ENCODE assay signal across 1 cellular context in the genomic region with DNA sequence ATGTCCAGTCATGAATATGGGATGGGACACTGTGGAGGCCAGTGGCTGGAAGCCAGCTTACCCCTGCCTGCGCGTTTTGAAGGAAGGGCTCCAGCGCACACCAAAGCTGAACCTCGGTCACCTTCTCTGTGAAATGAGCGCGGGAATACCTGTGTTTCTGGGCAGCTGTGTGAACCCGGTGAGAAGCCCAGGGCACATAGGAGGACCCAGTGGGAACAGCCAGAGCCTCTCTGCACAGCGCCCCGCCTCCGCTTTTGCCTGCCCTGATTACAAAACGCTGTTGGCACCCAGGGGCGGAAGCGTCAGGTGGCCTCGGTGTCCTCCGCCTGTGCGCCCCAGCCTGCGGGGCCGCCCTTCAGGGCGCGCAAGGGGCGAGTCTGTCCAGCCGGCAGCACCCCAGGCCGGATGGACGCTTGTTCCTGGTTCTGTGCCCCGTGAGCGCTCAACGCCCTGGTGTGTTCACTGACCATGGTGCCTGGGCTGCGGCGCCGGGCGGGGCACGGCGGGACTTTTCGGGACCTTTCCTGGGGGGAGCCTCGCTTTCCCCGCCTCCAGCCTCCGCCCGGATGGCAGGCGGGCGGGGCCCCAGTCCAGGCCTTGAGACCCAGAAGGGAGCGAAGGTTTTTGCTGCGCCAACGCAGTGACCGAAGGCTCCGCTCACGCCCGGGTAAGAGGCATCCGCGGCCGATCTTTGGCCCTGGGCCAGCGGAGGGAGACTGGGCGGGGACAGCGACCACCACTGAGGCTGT.
TF ChIP-seq lines count a peak whose summit lies in the region.

A gene (plus strand): TSS at position 588 of the 749 bp plus-strand sequence. CDS start 23,895 bp downstream, outside the sequence.

TF ChIP-seq in HepG2, 621 proteins besides CTCF, POLR2A, EP300 and RAD21 (continued from another document and continues in another):
- TF ChIP-seq, protein P1, sequence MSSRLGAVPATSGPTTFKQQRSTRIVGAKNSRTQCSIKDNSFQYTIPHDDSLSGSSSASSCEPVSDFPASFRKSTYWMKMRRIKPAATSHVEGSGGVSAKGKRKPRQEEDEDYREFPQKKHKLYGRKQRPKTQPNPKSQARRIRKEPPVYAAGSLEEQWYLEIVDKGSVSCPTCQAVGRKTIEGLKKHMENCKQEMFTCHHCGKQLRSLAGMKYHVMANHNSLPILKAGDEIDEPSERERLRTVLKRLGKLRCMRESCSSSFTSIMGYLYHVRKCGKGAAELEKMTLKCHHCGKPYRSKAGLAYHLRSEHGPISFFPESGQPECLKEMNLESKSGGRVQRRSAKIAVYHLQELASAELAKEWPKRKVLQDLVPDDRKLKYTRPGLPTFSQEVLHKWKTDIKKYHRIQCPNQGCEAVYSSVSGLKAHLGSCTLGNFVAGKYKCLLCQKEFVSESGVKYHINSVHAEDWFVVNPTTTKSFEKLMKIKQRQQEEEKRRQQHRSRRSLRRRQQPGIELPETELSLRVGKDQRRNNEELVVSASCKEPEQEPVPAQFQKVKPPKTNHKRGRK (CRISPR knock-in tag; IDR thresholded peaks at IDR 0.05) = no peak
- TF ChIP-seq ZNF10 (CRISPR knock-in tag; IDR thresholded peaks at IDR 0.05; ENCODE audit: borderline replicate concordance, low read depth) (no peak), ZNF263 (CRISPR knock-in tag; IDR thresholded peaks at IDR 0.05) (no peak), HMG20A (CRISPR knock-in tag; IDR thresholded peaks at IDR 0.05; ENCODE audit: borderline replicate concordance) (no peak), DPF2 (CRISPR knock-in tag; IDR thresholded peaks at IDR 0.05; ENCODE audit: borderline replicate concordance, low read depth) (no peak), ZNF207 (IDR thresholded peaks at IDR 0.05; ENCODE audit: borderline replicate concordance) (no peak), BCL6 (CRISPR knock-in tag; IDR thresholded peaks at IDR 0.05) (peak; percentile 69), ZNF468 (CRISPR knock-in tag; IDR thresholded peaks at IDR 0.05) (0 out of 2 replicates have a peak, but pooled peaks have one; percentile 52), TBL1XR1 (IDR thresholded peaks at IDR 0.05; ENCODE audit: borderline replicate concordance, low read length, partially characterized antibody) (no peak), ZNF761 (CRISPR knock-in tag; conservative IDR thresholded peaks at IDR 0.05) (0 out of 2 replicates have a peak, but pooled peaks have one; percentile 22), EEA1 (CRISPR knock-in tag; IDR thresholded peaks at IDR 0.05; ENCODE audit: borderline replicate concordance) (0 out of 2 replicates have a peak, but pooled peaks have one; percentile 22), KLF6 (CRISPR knock-in tag; IDR thresholded peaks at IDR 0.05) (peak; percentile 49; the same call in 1 of the 2 replicates), CEBPB (IDR thresholded peaks at IDR 0.05; ENCODE audit: borderline replicate concordance, low read depth, low read length) (peak; percentile 55; the same call in 1 of the 2 replicates), RARG (CRISPR knock-in tag; IDR thresholded peaks at IDR 0.05; ENCODE audit: low read depth) (no peak), ZNF446 (CRISPR knock-in tag; IDR thresholded peaks at IDR 0.05) (no peak), ZNF816 (CRISPR knock-in tag; IDR thresholded peaks at IDR 0.05; ENCODE audit: borderline replicate concordance) (no peak), HDAC1 (CRISPR knock-in tag; IDR thresholded peaks at IDR 0.05) (peak; percentile 76), ZNF44 (CRISPR knock-in tag; IDR thresholded peaks at IDR 0.05) (no peak; the same call in 1 of the 2 replicates), NFATC3 (CRISPR knock-in tag; IDR thresholded peaks at IDR 0.05) (no peak), MIXL1 (CRISPR knock-in tag; IDR thresholded peaks at IDR 0.05) (no peak), PHF20 (CRISPR knock-in tag; IDR thresholded peaks at IDR 0.05) (no peak)
- TF ChIP-seq, protein P2, sequence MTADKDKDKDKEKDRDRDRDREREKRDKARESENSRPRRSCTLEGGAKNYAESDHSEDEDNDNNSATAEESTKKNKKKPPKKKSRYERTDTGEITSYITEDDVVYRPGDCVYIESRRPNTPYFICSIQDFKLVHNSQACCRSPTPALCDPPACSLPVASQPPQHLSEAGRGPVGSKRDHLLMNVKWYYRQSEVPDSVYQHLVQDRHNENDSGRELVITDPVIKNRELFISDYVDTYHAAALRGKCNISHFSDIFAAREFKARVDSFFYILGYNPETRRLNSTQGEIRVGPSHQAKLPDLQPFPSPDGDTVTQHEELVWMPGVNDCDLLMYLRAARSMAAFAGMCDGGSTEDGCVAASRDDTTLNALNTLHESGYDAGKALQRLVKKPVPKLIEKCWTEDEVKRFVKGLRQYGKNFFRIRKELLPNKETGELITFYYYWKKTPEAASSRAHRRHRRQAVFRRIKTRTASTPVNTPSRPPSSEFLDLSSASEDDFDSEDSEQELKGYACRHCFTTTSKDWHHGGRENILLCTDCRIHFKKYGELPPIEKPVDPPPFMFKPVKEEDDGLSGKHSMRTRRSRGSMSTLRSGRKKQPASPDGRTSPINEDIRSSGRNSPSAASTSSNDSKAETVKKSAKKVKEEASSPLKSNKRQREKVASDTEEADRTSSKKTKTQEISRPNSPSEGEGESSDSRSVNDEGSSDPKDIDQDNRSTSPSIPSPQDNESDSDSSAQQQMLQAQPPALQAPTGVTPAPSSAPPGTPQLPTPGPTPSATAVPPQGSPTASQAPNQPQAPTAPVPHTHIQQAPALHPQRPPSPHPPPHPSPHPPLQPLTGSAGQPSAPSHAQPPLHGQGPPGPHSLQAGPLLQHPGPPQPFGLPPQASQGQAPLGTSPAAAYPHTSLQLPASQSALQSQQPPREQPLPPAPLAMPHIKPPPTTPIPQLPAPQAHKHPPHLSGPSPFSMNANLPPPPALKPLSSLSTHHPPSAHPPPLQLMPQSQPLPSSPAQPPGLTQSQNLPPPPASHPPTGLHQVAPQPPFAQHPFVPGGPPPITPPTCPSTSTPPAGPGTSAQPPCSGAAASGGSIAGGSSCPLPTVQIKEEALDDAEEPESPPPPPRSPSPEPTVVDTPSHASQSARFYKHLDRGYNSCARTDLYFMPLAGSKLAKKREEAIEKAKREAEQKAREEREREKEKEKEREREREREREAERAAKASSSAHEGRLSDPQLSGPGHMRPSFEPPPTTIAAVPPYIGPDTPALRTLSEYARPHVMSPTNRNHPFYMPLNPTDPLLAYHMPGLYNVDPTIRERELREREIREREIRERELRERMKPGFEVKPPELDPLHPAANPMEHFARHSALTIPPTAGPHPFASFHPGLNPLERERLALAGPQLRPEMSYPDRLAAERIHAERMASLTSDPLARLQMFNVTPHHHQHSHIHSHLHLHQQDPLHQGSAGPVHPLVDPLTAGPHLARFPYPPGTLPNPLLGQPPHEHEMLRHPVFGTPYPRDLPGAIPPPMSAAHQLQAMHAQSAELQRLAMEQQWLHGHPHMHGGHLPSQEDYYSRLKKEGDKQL (CRISPR knock-in tag; IDR thresholded peaks at IDR 0.05; ENCODE audit: low read depth) = no peak
- TF ChIP-seq, protein P3, sequence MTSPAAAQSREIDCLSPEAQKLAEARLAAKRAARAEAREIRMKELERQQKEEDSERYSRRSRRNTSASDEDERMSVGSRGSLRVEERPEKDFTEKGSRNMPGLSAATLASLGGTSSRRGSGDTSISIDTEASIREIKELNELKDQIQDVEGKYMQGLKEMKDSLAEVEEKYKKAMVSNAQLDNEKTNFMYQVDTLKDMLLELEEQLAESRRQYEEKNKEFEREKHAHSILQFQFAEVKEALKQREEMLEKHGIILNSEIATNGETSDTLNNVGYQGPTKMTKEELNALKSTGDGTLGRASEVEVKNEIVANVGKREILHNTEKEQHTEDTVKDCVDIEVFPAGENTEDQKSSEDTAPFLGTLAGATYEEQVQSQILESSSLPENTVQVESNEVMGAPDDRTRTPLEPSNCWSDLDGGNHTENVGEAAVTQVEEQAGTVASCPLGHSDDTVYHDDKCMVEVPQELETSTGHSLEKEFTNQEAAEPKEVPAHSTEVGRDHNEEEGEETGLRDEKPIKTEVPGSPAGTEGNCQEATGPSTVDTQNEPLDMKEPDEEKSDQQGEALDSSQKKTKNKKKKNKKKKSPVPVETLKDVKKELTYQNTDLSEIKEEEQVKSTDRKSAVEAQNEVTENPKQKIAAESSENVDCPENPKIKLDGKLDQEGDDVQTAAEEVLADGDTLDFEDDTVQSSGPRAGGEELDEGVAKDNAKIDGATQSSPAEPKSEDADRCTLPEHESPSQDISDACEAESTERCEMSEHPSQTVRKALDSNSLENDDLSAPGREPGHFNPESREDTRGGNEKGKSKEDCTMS (CRISPR knock-in tag; conservative IDR thresholded peaks at IDR 0.05) = no peak
- TF ChIP-seq, protein P4, sequence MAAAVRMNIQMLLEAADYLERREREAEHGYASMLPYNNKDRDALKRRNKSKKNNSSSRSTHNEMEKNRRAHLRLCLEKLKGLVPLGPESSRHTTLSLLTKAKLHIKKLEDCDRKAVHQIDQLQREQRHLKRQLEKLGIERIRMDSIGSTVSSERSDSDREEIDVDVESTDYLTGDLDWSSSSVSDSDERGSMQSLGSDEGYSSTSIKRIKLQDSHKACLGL (CRISPR knock-in tag; IDR thresholded peaks at IDR 0.05) = peak; percentile 89
- TF ChIP-seq, protein P5, sequence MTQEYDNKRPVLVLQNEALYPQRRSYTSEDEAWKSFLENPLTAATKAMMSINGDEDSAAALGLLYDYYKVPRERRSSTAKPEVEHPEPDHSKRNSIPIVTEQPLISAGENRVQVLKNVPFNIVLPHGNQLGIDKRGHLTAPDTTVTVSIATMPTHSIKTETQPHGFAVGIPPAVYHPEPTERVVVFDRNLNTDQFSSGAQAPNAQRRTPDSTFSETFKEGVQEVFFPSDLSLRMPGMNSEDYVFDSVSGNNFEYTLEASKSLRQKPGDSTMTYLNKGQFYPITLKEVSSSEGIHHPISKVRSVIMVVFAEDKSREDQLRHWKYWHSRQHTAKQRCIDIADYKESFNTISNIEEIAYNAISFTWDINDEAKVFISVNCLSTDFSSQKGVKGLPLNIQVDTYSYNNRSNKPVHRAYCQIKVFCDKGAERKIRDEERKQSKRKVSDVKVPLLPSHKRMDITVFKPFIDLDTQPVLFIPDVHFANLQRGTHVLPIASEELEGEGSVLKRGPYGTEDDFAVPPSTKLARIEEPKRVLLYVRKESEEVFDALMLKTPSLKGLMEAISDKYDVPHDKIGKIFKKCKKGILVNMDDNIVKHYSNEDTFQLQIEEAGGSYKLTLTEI (CRISPR knock-in tag; conservative IDR thresholded peaks at IDR 0.05) = no peak
- TF ChIP-seq, protein P6, sequence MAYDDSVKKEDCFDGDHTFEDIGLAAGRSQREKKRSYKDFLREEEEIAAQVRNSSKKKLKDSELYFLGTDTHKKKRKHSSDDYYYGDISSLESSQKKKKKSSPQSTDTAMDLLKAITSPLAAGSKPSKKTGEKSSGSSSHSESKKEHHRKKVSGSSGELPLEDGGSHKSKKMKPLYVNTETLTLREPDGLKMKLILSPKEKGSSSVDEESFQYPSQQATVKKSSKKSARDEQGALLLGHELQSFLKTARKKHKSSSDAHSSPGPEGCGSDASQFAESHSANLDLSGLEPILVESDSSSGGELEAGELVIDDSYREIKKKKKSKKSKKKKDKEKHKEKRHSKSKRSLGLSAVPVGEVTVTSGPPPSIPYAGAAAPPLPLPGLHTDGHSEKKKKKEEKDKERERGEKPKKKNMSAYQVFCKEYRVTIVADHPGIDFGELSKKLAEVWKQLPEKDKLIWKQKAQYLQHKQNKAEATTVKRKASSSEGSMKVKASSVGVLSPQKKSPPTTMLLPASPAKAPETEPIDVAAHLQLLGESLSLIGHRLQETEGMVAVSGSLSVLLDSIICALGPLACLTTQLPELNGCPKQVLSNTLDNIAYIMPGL (CRISPR knock-in tag; IDR thresholded peaks at IDR 0.05; ENCODE audit: borderline replicate concordance in 1 of 2, low read depth in 1 of 2) = peak; percentile 28 to 92; a peak in 2 of 4 replicates
- TF ChIP-seq, protein P7, sequence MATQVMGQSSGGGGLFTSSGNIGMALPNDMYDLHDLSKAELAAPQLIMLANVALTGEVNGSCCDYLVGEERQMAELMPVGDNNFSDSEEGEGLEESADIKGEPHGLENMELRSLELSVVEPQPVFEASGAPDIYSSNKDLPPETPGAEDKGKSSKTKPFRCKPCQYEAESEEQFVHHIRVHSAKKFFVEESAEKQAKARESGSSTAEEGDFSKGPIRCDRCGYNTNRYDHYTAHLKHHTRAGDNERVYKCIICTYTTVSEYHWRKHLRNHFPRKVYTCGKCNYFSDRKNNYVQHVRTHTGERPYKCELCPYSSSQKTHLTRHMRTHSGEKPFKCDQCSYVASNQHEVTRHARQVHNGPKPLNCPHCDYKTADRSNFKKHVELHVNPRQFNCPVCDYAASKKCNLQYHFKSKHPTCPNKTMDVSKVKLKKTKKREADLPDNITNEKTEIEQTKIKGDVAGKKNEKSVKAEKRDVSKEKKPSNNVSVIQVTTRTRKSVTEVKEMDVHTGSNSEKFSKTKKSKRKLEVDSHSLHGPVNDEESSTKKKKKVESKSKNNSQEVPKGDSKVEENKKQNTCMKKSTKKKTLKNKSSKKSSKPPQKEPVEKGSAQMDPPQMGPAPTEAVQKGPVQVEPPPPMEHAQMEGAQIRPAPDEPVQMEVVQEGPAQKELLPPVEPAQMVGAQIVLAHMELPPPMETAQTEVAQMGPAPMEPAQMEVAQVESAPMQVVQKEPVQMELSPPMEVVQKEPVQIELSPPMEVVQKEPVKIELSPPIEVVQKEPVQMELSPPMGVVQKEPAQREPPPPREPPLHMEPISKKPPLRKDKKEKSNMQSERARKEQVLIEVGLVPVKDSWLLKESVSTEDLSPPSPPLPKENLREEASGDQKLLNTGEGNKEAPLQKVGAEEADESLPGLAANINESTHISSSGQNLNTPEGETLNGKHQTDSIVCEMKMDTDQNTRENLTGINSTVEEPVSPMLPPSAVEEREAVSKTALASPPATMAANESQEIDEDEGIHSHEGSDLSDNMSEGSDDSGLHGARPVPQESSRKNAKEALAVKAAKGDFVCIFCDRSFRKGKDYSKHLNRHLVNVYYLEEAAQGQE (IDR thresholded peaks at IDR 0.05; ENCODE audit: borderline replicate concordance in 1 of 2, low read depth in 1 of 2, low read length in 2 of 2) = no peak
- TF ChIP-seq, protein P8, sequence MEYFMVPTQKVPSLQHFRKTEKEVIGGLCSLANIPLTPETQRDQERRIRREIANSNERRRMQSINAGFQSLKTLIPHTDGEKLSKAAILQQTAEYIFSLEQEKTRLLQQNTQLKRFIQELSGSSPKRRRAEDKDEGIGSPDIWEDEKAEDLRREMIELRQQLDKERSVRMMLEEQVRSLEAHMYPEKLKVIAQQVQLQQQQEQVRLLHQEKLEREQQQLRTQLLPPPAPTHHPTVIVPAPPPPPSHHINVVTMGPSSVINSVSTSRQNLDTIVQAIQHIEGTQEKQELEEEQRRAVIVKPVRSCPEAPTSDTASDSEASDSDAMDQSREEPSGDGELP (IDR thresholded peaks at IDR 0.05; ENCODE audit: borderline replicate concordance, low read depth) = peak; percentile 57; the same call in 1 of the 2 replicates
- TF ChIP-seq, protein P9, sequence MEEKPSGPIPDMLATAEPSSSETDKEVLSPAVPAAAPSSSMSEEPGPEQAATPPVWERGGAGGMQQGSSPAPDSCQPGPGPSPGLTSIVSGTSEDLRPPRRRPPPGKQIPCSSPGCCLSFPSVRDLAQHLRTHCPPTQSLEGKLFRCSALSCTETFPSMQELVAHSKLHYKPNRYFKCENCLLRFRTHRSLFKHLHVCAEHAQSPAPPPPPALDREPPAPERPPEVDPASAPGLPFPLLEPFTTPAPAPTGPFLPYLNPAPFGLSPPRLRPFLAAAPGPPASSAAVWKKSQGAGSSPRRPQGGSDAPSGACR (CRISPR knock-in tag; IDR thresholded peaks at IDR 0.05) = peak; percentile 28; the same call in 1 of the 2 replicates
- TF ChIP-seq, protein P10, sequence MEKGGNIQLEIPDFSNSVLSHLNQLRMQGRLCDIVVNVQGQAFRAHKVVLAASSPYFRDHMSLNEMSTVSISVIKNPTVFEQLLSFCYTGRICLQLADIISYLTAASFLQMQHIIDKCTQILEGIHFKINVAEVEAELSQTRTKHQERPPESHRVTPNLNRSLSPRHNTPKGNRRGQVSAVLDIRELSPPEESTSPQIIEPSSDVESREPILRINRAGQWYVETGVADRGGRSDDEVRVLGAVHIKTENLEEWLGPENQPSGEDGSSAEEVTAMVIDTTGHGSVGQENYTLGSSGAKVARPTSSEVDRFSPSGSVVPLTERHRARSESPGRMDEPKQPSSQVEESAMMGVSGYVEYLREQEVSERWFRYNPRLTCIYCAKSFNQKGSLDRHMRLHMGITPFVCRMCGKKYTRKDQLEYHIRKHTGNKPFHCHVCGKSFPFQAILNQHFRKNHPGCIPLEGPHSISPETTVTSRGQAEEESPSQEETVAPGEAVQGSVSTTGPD (CRISPR knock-in tag; IDR thresholded peaks at IDR 0.05) = 0 out of 2 replicates have a peak, but pooled peaks have one; percentile 19
